ENCODE assay signal across 8 cellular contexts in the genomic region with DNA sequence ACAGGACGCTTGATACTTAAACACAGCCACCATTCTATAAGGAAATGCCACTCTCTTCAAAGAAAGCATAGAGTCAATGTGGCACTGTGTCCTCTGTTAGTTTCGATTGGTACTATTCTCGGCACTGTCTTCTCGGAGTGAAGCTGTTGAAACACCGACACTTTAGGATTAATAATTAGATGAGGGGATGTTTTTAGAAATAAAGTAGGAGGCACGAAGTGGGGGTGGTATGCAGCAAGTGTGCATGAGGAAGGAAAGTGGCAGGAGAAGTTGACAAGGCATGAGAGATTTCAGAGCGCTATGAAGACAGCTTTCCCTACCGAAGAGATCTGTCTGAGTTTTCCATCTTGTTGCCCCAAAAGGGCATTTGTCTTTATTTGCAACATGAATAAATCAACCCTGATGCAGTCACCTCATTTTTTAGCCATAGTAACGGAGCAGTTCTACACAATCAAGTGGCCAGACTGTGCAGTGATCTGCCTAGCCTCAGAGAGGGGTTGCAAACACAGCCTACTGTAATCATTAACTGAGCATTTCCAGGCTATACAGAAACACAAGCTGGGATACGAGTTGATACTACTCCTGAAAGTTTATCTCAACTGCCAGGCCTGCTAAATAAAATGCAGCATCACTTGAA. TPM values are rescaled to one million over a fixed set of nuclear protein-coding genes. Genes with fewer than 3 reads are reported as not detected.
A peak's percentile ranks its signal among the peaks of the same experiment; 100 is the strongest.
DNase-seq lines count a peak whose midpoint lies in the region; ATAC-seq and TF ChIP-seq lines count a peak whose summit lies in the region.

No MANE protein-coding gene starts in this region.

- no peaks in the 10 kb centered on the region for H4K20me1 ChIP-seq in OCI-LY3 (ENCODE audit: insufficient read depth, low read length)
- H4K20me1 ChIP-seq in SK-N-SH (ENCODE audit: insufficient read depth): no peaks in the 10 kb centered on the region

- H3K4me3 Mint-ChIP-seq in stimulated activated memory B cell treated with anti-CD40 and anti-IgM and Interleukin-4, amounts not matched to agents 10 μg/mL and 1 μg/mL and 100 μg/mL, for 72 hours: peak overlapping the region; percentile 77
- no peak overlapping the region for H3K4me3 Mint-ChIP-seq in HFFc6

- no peaks in the 10 kb centered on the region for H3K79me2 ChIP-seq in OCI-LY3 (ENCODE audit: low read length)
- H3K79me2 ChIP-seq in SK-N-SH (ENCODE audit: insufficient read depth): no peaks in the 10 kb centered on the region

- H3K9me3 Mint-ChIP-seq in stimulated activated memory B cell treated with anti-CD40 and anti-IgM and Interleukin-4, amounts not matched to agents 10 μg/mL and 1 μg/mL and 100 μg/mL, for 72 hours: no peaks in the 10 kb centered on the region
- no peaks in the 10 kb centered on the region for H3K9me3 Mint-ChIP-seq in HFFc6

- peak overlapping the region; percentile 74 for H3K4me3 ChIP-seq in OCI-LY3 (ENCODE audit: low read length)
- peak overlapping the region in 9 of 12 donors; percentile 32 to 48 (median 38) for H3K4me3 ChIP-seq in heart left ventricle
- H3K4me3 ChIP-seq in SK-N-SH (ENCODE audit: low read depth in 2 of 2, low read length in 1 of 2): no peak overlapping the region

- no peak for TF ChIP-seq RAD21 in SK-N-SH (IDR thresholded peaks at IDR 0.05; ENCODE audit: low read length)

- H3K4me1 ChIP-seq in OCI-LY3 (ENCODE audit: low read length) (peaks cover 66% of the 10 kb centered on the region), heart left ventricle (peaks cover 0 to 97% (median 33%) of the 10 kb centered on the region in 12 donors), SK-N-SH (ENCODE audit: control insufficient read depth in 1 of 2, insufficient read depth in 2 of 2, low read depth in 1 of 2, low read length in 1 of 2) (no peaks in the 10 kb centered on the region; a peak in 1 of 4 replicates)

- H3K36me3 Mint-ChIP-seq in stimulated activated memory B cell treated with anti-CD40 and anti-IgM and Interleukin-4, amounts not matched to agents 10 μg/mL and 1 μg/mL and 100 μg/mL, for 72 hours: no peaks in the 10 kb centered on the region
- H3K36me3 Mint-ChIP-seq in HFFc6 (ENCODE audit: low read depth): no peaks in the 10 kb centered on the region

- 27 to 41% (median 41%) methylated on average over 10 of the region's 10 CpGs for WGBS in heart left ventricle, 4 donors
- whole genome bisulfite sequencing in SK-N-SH (ENCODE audit: low lambda C conversion rate): 47% methylated on average over 10 of the region's 10 CpGs

- intact Hi-C loops in heart left ventricle (cut with DNase I): loop anchor here in 3 of 10 donors (5.0 to 10.0 kb wide), 3 partner anchors 42 to 116 kb away; no protein-coding TSS in a partner anchor

- H3K4me1 Mint-ChIP-seq in stimulated activated memory B cell treated with anti-CD40 and anti-IgM and Interleukin-4, amounts not matched to agents 10 μg/mL and 1 μg/mL and 100 μg/mL, for 72 hours: peaks cover 48% of the 10 kb centered on the region
- peaks cover 18% of the 10 kb centered on the region; the same call in 1 of the 2 replicates for H3K4me1 Mint-ChIP-seq in HFFc6 (ENCODE audit: low read depth)

- H2AFZ ChIP-seq in OCI-LY3 (ENCODE audit: low read depth, low read length) (peak overlapping the region; percentile 61), SK-N-SH (ENCODE audit: low read depth) (no peak overlapping the region)

- TF ChIP-seq EP300 in SK-N-SH (IDR thresholded peaks at IDR 0.05; ENCODE audit: borderline replicate concordance in 1 of 2, low read depth in 1 of 2, low read length in 1 of 2): no peak

- TF ChIP-seq CTCF in OCI-LY3 (IDR thresholded peaks at IDR 0.05; ENCODE audit: low read depth, low read length) (no peak), heart left ventricle (IDR thresholded peaks at IDR 0.05) (no peak), SK-N-SH (IDR thresholded peaks at IDR 0.05) (no peak), HFFc6 (IDR thresholded peaks at IDR 0.05) (no peak)

- no peaks in the 10 kb centered on the region for H3F3A ChIP-seq in SK-N-SH (replicated peaks; ENCODE audit: insufficient read depth)

- H3K36me3 ChIP-seq in OCI-LY3 (replicated peaks; ENCODE audit: low read depth, low read length) (no peaks in the 10 kb centered on the region), heart left ventricle (no peaks in the 10 kb centered on the region), SK-N-SH (replicated peaks in 1 of 2; ENCODE audit: control insufficient read depth in 1 of 2, insufficient read depth in 2 of 2, low read length in 1 of 2) (no peaks in the 10 kb centered on the region)

- no peaks in the 10 kb centered on the region for H3K27me3 Mint-ChIP-seq in stimulated activated memory B cell treated with anti-CD40 and anti-IgM and Interleukin-4, amounts not matched to agents 10 μg/mL and 1 μg/mL and 100 μg/mL, for 72 hours
- H3K27me3 Mint-ChIP-seq in HFFc6 (ENCODE audit: insufficient read depth): peaks cover 13% of the 10 kb centered on the region

- H3K4me2 ChIP-seq in OCI-LY3 (ENCODE audit: low read length): peak overlapping the region; percentile 89
- no peak overlapping the region for H3K4me2 ChIP-seq in SK-N-SH

- CTCF ChIA-PET in SK-N-SH (lab: Yijun Ruan, JAX): interaction anchor here (0.6 to 1.1 kb wide), 2 partner anchors 38 to 69 kb away, joined by 3 to 4 read pairs; no protein-coding TSS in a partner anchor

- POLR2A ChIA-PET in SK-N-SH (lab: Yijun Ruan, JAX): no interaction called here

- no peak for TF ChIP-seq POLR2A in heart left ventricle (IDR thresholded peaks at IDR 0.05)

- DNase-seq in NCI-H2107 treated with DMSO at 0.1 percent for 48 hours (lab: John Stamatoyannopoulos, UW; ENCODE audit: unreplicated experiment): peak; percentile 58
- DNase-seq in NCI-H2107 (lab: John Stamatoyannopoulos, UW): no peak
- DNase-seq in heart left ventricle: no peak
- no peak for DNase-seq in SK-N-SH
- no peak for DNase-seq in HFFc6

- peak overlapping the region; percentile 5; the same call in 1 of the 2 replicates for H3K27ac ChIP-seq in OCI-LY3 (ENCODE audit: low read length)
- H3K27ac ChIP-seq in heart left ventricle: peak overlapping the region; percentile 19 to 92 (median 77)
- H3K27ac ChIP-seq in SK-N-SH (ENCODE audit: low read depth in 2 of 2, low read length in 1 of 2): no peak overlapping the region

- H3K27ac Mint-ChIP-seq in stimulated activated memory B cell treated with anti-CD40 and anti-IgM and Interleukin-4, amounts not matched to agents 10 μg/mL and 1 μg/mL and 100 μg/mL, for 72 hours: peak overlapping the region; percentile 52
- H3K27ac Mint-ChIP-seq in HFFc6: no peak overlapping the region

- peak; percentile 40 to 59 (median 51) for ATAC-seq in heart left ventricle
- ATAC-seq in stimulated activated memory B cell treated with anti-CD40 and anti-IgM and Interleukin-4, amounts not matched to agents 10 μg/mL and 1 μg/mL and 100 μg/mL, for 72 hours: peak; percentile 66
- no peak for ATAC-seq in GM18868 (IDR thresholded peaks at IDR 0.05; ENCODE audit: unreplicated experiment)

- H3K9me3 ChIP-seq in OCI-LY3 (ENCODE audit: insufficient read depth, low read length): no peaks in the 10 kb centered on the region
- H3K9me3 ChIP-seq in heart left ventricle: no peaks in the 10 kb centered on the region
- H3K9me3 ChIP-seq in SK-N-SH: no peaks in the 10 kb centered on the region

- H3K27me3 ChIP-seq in OCI-LY3 (ENCODE audit: low read depth, low read length): peaks cover 15% of the 10 kb centered on the region; the same call in 1 of the 2 replicates
- no peaks in the 10 kb centered on the region for H3K27me3 ChIP-seq in heart left ventricle
- H3K27me3 ChIP-seq in SK-N-SH (ENCODE audit: insufficient read depth): no peaks in the 10 kb centered on the region

- H3K9ac ChIP-seq in OCI-LY3 (ENCODE audit: low read length) (peak overlapping the region; percentile 14), SK-N-SH (no peak overlapping the region)

- no peaks in the 10 kb centered on the region for H3K9me2 ChIP-seq in SK-N-SH

TF ChIP-seq in SK-N-SH, 30 proteins besides CTCF, POLR2A, EP300 and RAD21 (continues in another document):
- TF ChIP-seq NRF1 (IDR thresholded peaks at IDR 0.05; ENCODE audit: low read depth, low read length) (no peak), CHD2 (IDR thresholded peaks at IDR 0.05; ENCODE audit: low read length, partially characterized antibody) (no peak), SIN3A (IDR thresholded peaks at IDR 0.05; ENCODE audit: borderline replicate concordance, low read depth, low read length) (no peak), GATA2 (CRISPR knock-in tag; IDR thresholded peaks at IDR 0.05) (no peak)
- TF ChIP-seq, protein P1, sequence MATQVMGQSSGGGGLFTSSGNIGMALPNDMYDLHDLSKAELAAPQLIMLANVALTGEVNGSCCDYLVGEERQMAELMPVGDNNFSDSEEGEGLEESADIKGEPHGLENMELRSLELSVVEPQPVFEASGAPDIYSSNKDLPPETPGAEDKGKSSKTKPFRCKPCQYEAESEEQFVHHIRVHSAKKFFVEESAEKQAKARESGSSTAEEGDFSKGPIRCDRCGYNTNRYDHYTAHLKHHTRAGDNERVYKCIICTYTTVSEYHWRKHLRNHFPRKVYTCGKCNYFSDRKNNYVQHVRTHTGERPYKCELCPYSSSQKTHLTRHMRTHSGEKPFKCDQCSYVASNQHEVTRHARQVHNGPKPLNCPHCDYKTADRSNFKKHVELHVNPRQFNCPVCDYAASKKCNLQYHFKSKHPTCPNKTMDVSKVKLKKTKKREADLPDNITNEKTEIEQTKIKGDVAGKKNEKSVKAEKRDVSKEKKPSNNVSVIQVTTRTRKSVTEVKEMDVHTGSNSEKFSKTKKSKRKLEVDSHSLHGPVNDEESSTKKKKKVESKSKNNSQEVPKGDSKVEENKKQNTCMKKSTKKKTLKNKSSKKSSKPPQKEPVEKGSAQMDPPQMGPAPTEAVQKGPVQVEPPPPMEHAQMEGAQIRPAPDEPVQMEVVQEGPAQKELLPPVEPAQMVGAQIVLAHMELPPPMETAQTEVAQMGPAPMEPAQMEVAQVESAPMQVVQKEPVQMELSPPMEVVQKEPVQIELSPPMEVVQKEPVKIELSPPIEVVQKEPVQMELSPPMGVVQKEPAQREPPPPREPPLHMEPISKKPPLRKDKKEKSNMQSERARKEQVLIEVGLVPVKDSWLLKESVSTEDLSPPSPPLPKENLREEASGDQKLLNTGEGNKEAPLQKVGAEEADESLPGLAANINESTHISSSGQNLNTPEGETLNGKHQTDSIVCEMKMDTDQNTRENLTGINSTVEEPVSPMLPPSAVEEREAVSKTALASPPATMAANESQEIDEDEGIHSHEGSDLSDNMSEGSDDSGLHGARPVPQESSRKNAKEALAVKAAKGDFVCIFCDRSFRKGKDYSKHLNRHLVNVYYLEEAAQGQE (IDR thresholded peaks at IDR 0.05; ENCODE audit: low read depth, low read length): no peak

RNA-seq across cellular contexts. Expression of a gene that starts 8.3 kb away (rescaled TPM):
- 10 to 100 TPM in 7 of 9 donors, 1 to 10 TPM in 2; 6.3 to 16.5 (median 13.8) TPM for total RNA-seq in heart left ventricle
- 1 to 10 TPM; 2.4 to 4.4 TPM for polyA plus RNA-seq in heart left ventricle
- polyA plus RNA-seq in SK-N-SH (2012; rRNA removed): not detected in 2 replicates
- polyA plus RNA-seq in SK-N-SH (2012; cell fraction: cytosol; rRNA removed): under 0.01 TPM in 2 replicates
- under 0.01 TPM in 2 replicates for polyA plus RNA-seq in SK-N-SH (2012; cell fraction: nucleus; rRNA removed)
- under 1 TPM; under 0.01 to 0.28 (median 0.04) TPM for total RNA-seq in HFFc6 (2021; fragmentation: NEBNext Ultra II Directional; extraction: Animal tissue kit (Norgen Biotek cat#: 25700))

Comparison
In these comparisons a context has a peak if more than half of its experiments do, and no peak if none do; other contexts are left out.
1. H3K27ac ChIP-seq: peak in OCI-LY3 (single experiment) and heart left ventricle (12 of 12); none in SK-N-SH (0 of 2).
2. H3K4me3 ChIP-seq: peak in OCI-LY3 (single experiment) and heart left ventricle (9 of 12); none in SK-N-SH (0 of 2).
3. RNA of a gene that starts 8.3 kb away (total RNA-seq): 6.3 to 16.5 TPM in heart left ventricle; under 0.01 to 0.28 TPM in HFFc6; every median in the first group is over 4 times any median in the second.